In genomic region chr22:38455530-38456271, GRCh38 we compare ENCODE assay signal across 8 cellular contexts. TPM values are rescaled to one million over a fixed set of nuclear protein-coding genes. Genes with fewer than 3 reads are reported as not detected.
A peak's percentile ranks its signal among the peaks of the same experiment; 100 is the strongest.
DNase-seq lines count a peak whose midpoint lies in the region; ATAC-seq and TF ChIP-seq lines count a peak whose summit lies in the region.

No MANE protein-coding gene starts in this region.

- peak overlapping the region; percentile 56 for H3K4me3 Mint-ChIP-seq in chondrocyte (ENCODE audit: unreplicated experiment)

- H3K9ac ChIP-seq in KMS-11 (peak overlapping the region; percentile 25; the same call in 1 of the 2 replicates), neural cell (ENCODE audit: low read length) (peak overlapping the region; percentile 56), Karpas-422 (ENCODE audit: low read length) (no peak overlapping the region)

- H3K9me3 Mint-ChIP-seq in chondrocyte (ENCODE audit: low read depth) = no peaks in the 10 kb centered on the region

- no peak for TF ChIP-seq RAD21 in neural cell (conservative IDR thresholded peaks at IDR 0.05)

- peaks cover 30% of the 10 kb centered on the region; the same call in 1 of the 2 replicates for H3K27me3 ChIP-seq in KMS-11 (ENCODE audit: insufficient read depth, low read depth)
- peaks cover 12% of the 10 kb centered on the region for H3K27me3 ChIP-seq in neural cell (ENCODE audit: insufficient read depth, low read depth, low read length)
- no peaks in the 10 kb centered on the region for H3K27me3 ChIP-seq in Karpas-422 (ENCODE audit: low read length)

- TF ChIP-seq CTCF in KMS-11 (conservative IDR thresholded peaks at IDR 0.05; ENCODE audit: low read depth, low read length) = no peak
- no peak for TF ChIP-seq CTCF in chondrocyte (IDR thresholded peaks at IDR 0.05)
- TF ChIP-seq CTCF in neural cell (IDR thresholded peaks at IDR 0.05; ENCODE audit: poor library complexity, severe bottlenecking) = no peak

- H3K4me1 Mint-ChIP-seq in chondrocyte (ENCODE audit: low read depth) = peaks cover 7% of the 10 kb centered on the region

- no peak overlapping the region for H3K27ac Mint-ChIP-seq in chondrocyte (ENCODE audit: unreplicated experiment)

- no peaks in the 10 kb centered on the region for H3F3A ChIP-seq in neural cell (ENCODE audit: insufficient read depth, low read length, poor library complexity, severe bottlenecking)

- no peaks in the 10 kb centered on the region for H4K20me1 ChIP-seq in KMS-11 (ENCODE audit: insufficient read depth)
- H4K20me1 ChIP-seq in neural cell (ENCODE audit: insufficient read depth) = no peaks in the 10 kb centered on the region
- no peaks in the 10 kb centered on the region for H4K20me1 ChIP-seq in Karpas-422 (ENCODE audit: insufficient read depth, low read depth, low read length)

- no peaks in the 10 kb centered on the region for H3K36me3 Mint-ChIP-seq in chondrocyte (ENCODE audit: low read depth)

- TF ChIP-seq EP300 in neural cell (conservative IDR thresholded peaks at IDR 0.05; ENCODE audit: poor library complexity, severe bottlenecking) = peak; percentile 14

- H3K4me2 ChIP-seq in KMS-11 (peak overlapping the region; percentile 21), neural cell (ENCODE audit: low read length) (no peak overlapping the region), Karpas-422 (ENCODE audit: low read depth, low read length, poor library complexity, severe bottlenecking) (no peak overlapping the region)

- H3K4me3 ChIP-seq in KMS-11 (IDR thresholded peaks at IDR 0.05; ENCODE audit: insufficient read depth, low read depth, low read length) (no peak overlapping the region), neural cell (ENCODE audit: low read length) (peak overlapping the region; percentile 70), Karpas-422 (ENCODE audit: low read length) (no peak overlapping the region)

- peaks cover 39% of the 10 kb centered on the region for H3K27me3 Mint-ChIP-seq in chondrocyte (ENCODE audit: low read depth)

- H3K27ac ChIP-seq in KMS-11 (no peak overlapping the region), neural cell (ENCODE audit: low read length) (no peak overlapping the region), Karpas-422 (ENCODE audit: low read length) (no peak overlapping the region)

- H3K4me1 ChIP-seq in KMS-11 (ENCODE audit: low read depth, poor library complexity, severe bottlenecking) (peaks cover 19% of the 10 kb centered on the region), Karpas-422 (ENCODE audit: low read length) (no peaks in the 10 kb centered on the region)

- no peaks in the 10 kb centered on the region for H3K9me3 ChIP-seq in neural cell (ENCODE audit: low read length)
- no peaks in the 10 kb centered on the region for H3K9me3 ChIP-seq in Karpas-422 (ENCODE audit: low read length)

- H3K36me3 ChIP-seq in KMS-11 (ENCODE audit: insufficient read depth) (no peaks in the 10 kb centered on the region), neural cell (ENCODE audit: insufficient read depth, low read length) (no peaks in the 10 kb centered on the region), Karpas-422 (ENCODE audit: insufficient read depth, low read length) (no peaks in the 10 kb centered on the region)

- ATAC-seq in GM18868 (IDR thresholded peaks at IDR 0.05; ENCODE audit: unreplicated experiment) (no peak), GM18520 (IDR thresholded peaks at IDR 0.05; ENCODE audit: unreplicated experiment) (no peak)

- H2AFZ ChIP-seq in KMS-11 (ENCODE audit: low read depth) (peak overlapping the region; percentile 79), neural cell (ENCODE audit: low read depth, low read length) (no peak overlapping the region), Karpas-422 (ENCODE audit: low read length) (no peak overlapping the region)

- DNase-seq in COR-L47 (lab: John Stamatoyannopoulos, UW) = peak; percentile 33
- DNase-seq in chondrocyte (ENCODE audit: low spot score) = no peak
- DNase-seq in glomerular visceral epithelial cell (ENCODE audit: extremely low spot score) = no peak
- DNase-seq in Karpas-422 = no peak

- H3K79me2 ChIP-seq in KMS-11 (ENCODE audit: insufficient read depth, low read depth) (no peaks in the 10 kb centered on the region), neural cell (replicated peaks; ENCODE audit: insufficient read depth, low read length) (no peaks in the 10 kb centered on the region), Karpas-422 (ENCODE audit: low read length) (no peaks in the 10 kb centered on the region)

- H3K9me2 ChIP-seq in neural cell (ENCODE audit: insufficient read depth, low read length) = no peaks in the 10 kb centered on the region
- no peaks in the 10 kb centered on the region for H3K9me2 ChIP-seq in Karpas-422 (replicated peaks; ENCODE audit: insufficient read depth, low read length)

TF ChIP-seq in neural cell, 6 proteins besides CTCF, POLR2A, EP300 and RAD21:
- TF ChIP-seq SMC3 (conservative IDR thresholded peaks at IDR 0.05; ENCODE audit: poor library complexity) (no peak), POLR2AphosphoS5 (IDR thresholded peaks at IDR 0.05) (no peak), MXI1 (conservative IDR thresholded peaks at IDR 0.05; ENCODE audit: poor library complexity, severe bottlenecking) (peak; percentile 74)

RNA-seq across cellular contexts. Expression of gene KCNJ4, which starts 0.7 kb away (rescaled TPM):
- total RNA-seq in chondrocyte = 0.27 to 0.33 TPM (median 0.27 TPM) in 3 replicates
- 1.4 and 1.7 TPM in 2 replicates for polyA plus RNA-seq in neural cell
- 1.5 TPM in 2 replicates for polyA minus RNA-seq in neural cell
- total RNA-seq in Karpas-422 (2014; rRNA removed; shearing (Covaris generic); ENCODE audit: low replicate concordance) = not detected in 2 replicates

RNA-seq across cellular contexts. Expression of gene KDELR3, which starts 12.2 kb away (rescaled TPM):
- total RNA-seq in chondrocyte = 127 to 137 TPM (median 134 TPM) in 3 replicates
- not detected in 2 replicates for polyA plus RNA-seq in neural cell
- not detected in 2 replicates for polyA minus RNA-seq in neural cell
- not detected in 2 replicates for total RNA-seq in Karpas-422 (2014; rRNA removed; shearing (Covaris generic); ENCODE audit: low replicate concordance)

RNA-seq across cellular contexts. Expression of gene DDX17, which starts 50.4 kb away (rescaled TPM):
- 306 to 362 TPM (median 321 TPM) in 3 replicates for total RNA-seq in chondrocyte
- polyA plus RNA-seq in neural cell = 996 and 1,226 TPM in 2 replicates
- polyA minus RNA-seq in neural cell = 1,078 and 1,079 TPM in 2 replicates
- 465 and 736 TPM in 2 replicates for total RNA-seq in Karpas-422 (2014; rRNA removed; shearing (Covaris generic); ENCODE audit: low replicate concordance)

Comparison
In these comparisons a context has a peak if more than half of its experiments do, and no peak if none do; other contexts are left out.
1. RNA of gene KDELR3, which starts 12.2 kb away (total RNA-seq): 127 to 137 TPM in chondrocyte; not detected in Karpas-422; every median in the first group is over 100 times any median in the second.